Comparison of ENCODE assay signal across 25 cellular contexts in the genomic region with DNA sequence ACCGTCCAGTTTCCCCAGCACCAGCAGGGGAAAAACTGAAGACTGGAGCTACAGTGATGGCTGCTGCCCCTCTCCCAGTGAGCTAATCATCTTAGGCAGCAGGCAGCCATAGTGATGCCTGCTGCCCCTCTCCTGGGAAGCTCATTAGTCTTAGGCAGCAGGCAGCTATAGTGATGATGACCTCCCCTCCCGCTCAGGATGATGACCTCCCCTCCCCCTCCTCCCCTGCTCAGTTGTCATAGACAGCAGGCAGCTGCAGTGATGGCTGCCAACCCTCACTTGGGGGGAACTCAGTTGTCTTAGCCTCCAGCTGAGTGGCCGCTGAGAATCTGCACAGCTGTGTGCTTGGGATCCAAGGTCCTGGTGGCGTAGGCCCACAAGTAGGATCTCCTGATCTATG.
"Had no signal": no experiment of that assay in that cellular context is flagged by ENCODE, and none has a peak within 500 bp of the region (broad histone marks: within the 10 kb centered on the region; RNA-seq: fewer than 3 reads in every experiment).

No MANE protein-coding gene starts in this region.

- H3K27ac Mint-ChIP-seq: activated naive CD4-positive, alpha-beta T cell treated with anti-CD3 and anti-CD28 coated beads, Interleukin-2, amount 10 ng/mL, durations not matched to agents 7 days and 5 days; activated naive CD8-positive, alpha-beta T cell treated with anti-CD3 and anti-CD28 coated beads, Interleukin-2, amount 50 U/mL, for 24 hours; brain; immature natural killer cell; naive B cell; stimulated activated memory B cell treated with anti-CD40 and anti-IgM and Interleukin-4, amounts not matched to agents 10 μg/mL and 1 μg/mL and 100 μg/mL, for 72 hours had no signal

- H3K4me3 Mint-ChIP-seq: activated naive CD4-positive, alpha-beta T cell treated with anti-CD3 and anti-CD28 coated beads, Interleukin-2, amount 10 ng/mL, durations not matched to agents 7 days and 5 days; activated naive CD8-positive, alpha-beta T cell treated with anti-CD3 and anti-CD28 coated beads, Interleukin-2, amount 50 U/mL, for 24 hours; brain; immature natural killer cell; naive B cell; stimulated activated memory B cell treated with anti-CD40 and anti-IgM and Interleukin-4, amounts not matched to agents 10 μg/mL and 1 μg/mL and 100 μg/mL, for 72 hours had no signal

- H3K36me3 ChIP-seq: neutrophil, sigmoid colon, thoracic aorta, upper lobe of right lung had no signal

- H3K4me1 Mint-ChIP-seq: activated naive CD4-positive, alpha-beta T cell treated with anti-CD3 and anti-CD28 coated beads, Interleukin-2, amount 10 ng/mL, durations not matched to agents 7 days and 5 days; activated naive CD8-positive, alpha-beta T cell treated with anti-CD3 and anti-CD28 coated beads, Interleukin-2, amount 50 U/mL, for 24 hours; brain; immature natural killer cell; naive B cell; stimulated activated memory B cell treated with anti-CD40 and anti-IgM and Interleukin-4, amounts not matched to agents 10 μg/mL and 1 μg/mL and 100 μg/mL, for 72 hours had no signal

- H3K27ac ChIP-seq: dorsolateral prefrontal cortex, neutrophil, parathyroid adenoma, sigmoid colon, thoracic aorta, upper lobe of right lung had no signal

- H3K4me1 ChIP-seq: parathyroid adenoma, sigmoid colon, upper lobe of right lung had no signal

- ATAC-seq: activated naive CD8-positive, alpha-beta T cell treated with anti-CD3 and anti-CD28 coated beads, Interleukin-2, amount 50 U/mL, for 24 hours; left ventricle myocardium superior; mucosa of descending colon; stimulated activated memory B cell treated with anti-CD40 and anti-IgM and Interleukin-4, amounts not matched to agents 10 μg/mL and 1 μg/mL and 100 μg/mL, for 72 hours; upper lobe of right lung had no signal

- DNase-seq: activated CD4-positive, alpha-beta T cell treated with anti-CD3 and anti-CD28 coated beads, Interleukin-2, amount 50 U/mL, for 1 hour; activated CD4-positive, CD25-positive, alpha-beta regulatory T cell treated with anti-CD3 and anti-CD28 coated beads, Interleukin-2, amount 50 U/mL, for 72 hours; activated CD8-positive, alpha-beta memory T cell treated with anti-CD3 and anti-CD28 coated beads, Interleukin-2, amount 50 U/mL, for 4 hours; activated effector memory CD4-positive, alpha-beta T cell treated with Interleukin-2 at 50 U/mL for 16 hours; activated naive CD4-positive, alpha-beta T cell treated with anti-CD3 and anti-CD28 coated beads, Interleukin-2, amount 10 ng/mL, durations not matched to agents 7 days and 5 days; activated naive CD8-positive, alpha-beta T cell treated with anti-CD3 and anti-CD28 coated beads, Interleukin-2, amount 50 U/mL, for 24 hours; activated T-cell treated with anti-CD3 and anti-CD28 coated beads, Interleukin-2, amount 50 U/mL, for 48 hours; anterior cingulate cortex; caudate nucleus; dorsolateral prefrontal cortex; head of caudate nucleus; immature natural killer cell; kidney glomerular epithelial cell; left ventricle myocardium superior; mucosa of descending colon; naive B cell; sigmoid colon; stimulated activated CD4-positive, alpha-beta T cell treated with anti-CD3 and anti-CD28 coated beads, Interleukin-4, amount 100 ng/mL, for 4 hours; T1000; upper lobe of right lung had no signal

- H3K9me3 ChIP-seq: mucosa of descending colon, neutrophil, thoracic aorta, upper lobe of right lung had no signal

- H3K4me3 ChIP-seq: dorsolateral prefrontal cortex, mucosa of descending colon, sigmoid colon, thoracic aorta, upper lobe of right lung had no signal

- H3K27me3 ChIP-seq: dorsolateral prefrontal cortex, neutrophil, sigmoid colon, upper lobe of right lung had no signal

- H3K27me3 Mint-ChIP-seq: activated naive CD4-positive, alpha-beta T cell treated with anti-CD3 and anti-CD28 coated beads, Interleukin-2, amount 10 ng/mL, durations not matched to agents 7 days and 5 days had no signal
